28 cellular contexts compared by ENCODE assay signal in the genomic region with DNA sequence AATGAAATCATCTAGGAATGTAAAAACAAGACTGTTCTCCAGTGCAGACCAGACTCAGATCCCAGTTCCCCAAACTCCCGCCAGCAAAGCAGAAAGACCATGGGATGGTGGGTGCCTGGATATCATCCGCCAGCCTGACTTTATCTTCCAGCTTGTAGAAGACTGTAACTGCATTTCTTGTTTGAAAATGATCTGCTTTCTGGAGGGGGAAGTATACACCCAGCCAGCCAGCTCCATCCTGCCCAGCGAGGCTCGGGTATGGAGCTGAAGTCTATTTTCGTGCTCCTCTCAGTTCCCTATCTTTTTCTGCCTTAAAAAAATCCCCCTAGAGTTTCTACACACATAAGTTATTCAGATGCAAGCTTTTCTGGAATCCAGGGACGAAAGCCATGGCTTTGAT. TPM values are rescaled to one million over a fixed set of nuclear protein-coding genes. Genes with fewer than 3 reads are reported as not detected.
DNase-seq lines count a peak whose midpoint lies in the region; ATAC-seq, FAIRE-seq and TF ChIP-seq lines count a peak whose summit lies in the region.
"Had no signal": no experiment of that assay in that cellular context is flagged by ENCODE, and none has a peak within 500 bp of the region (broad histone marks: within the 10 kb centered on the region; RNA-seq: fewer than 3 reads in every experiment).

No MANE protein-coding gene starts in this region.

- no peak for TF ChIP-seq POLR2A in GM12891 (IDR thresholded peaks at IDR 0.05; ENCODE audit: low read depth, low read length)

- WGBS in hepatocyte (ENCODE audit: low lambda C conversion rate, missing lambda C conversion rate), result 85% methylated on average over 6 of the region's 6 CpGs

- H3K27me3 Mint-ChIP-seq in progenitor cell of endocrine pancreas, result no peaks in the 10 kb centered on the region
- H3K27me3 Mint-ChIP-seq: activated CD4-positive, alpha-beta T cell treated with anti-CD3 and anti-CD28 coated beads for 36 hours; activated CD8-positive, alpha-beta memory T cell treated with anti-CD3 and anti-CD28 coated beads, Interleukin-2, amount 10 ng/mL, durations not matched to agents 7 days and 5 days; effector memory CD8-positive, alpha-beta T cell; IgD-negative memory B cell; stimulated activated naive CD8-positive, alpha-beta T cell treated with anti-CD3 and anti-CD28 coated beads, Interleukin-15, amount 100 ng/mL, for 72 hours had no signal

- TF ChIP-seq CTCF in Panc1 (IDR thresholded peaks at IDR 0.05) (no peak), hepatocyte (IDR thresholded peaks at IDR 0.05; ENCODE audit: poor library complexity) (no peak), progenitor cell of endocrine pancreas (IDR thresholded peaks at IDR 0.05; ENCODE audit: unreplicated experiment) (no peak)

- no peak overlapping the region for H2AFZ ChIP-seq in hepatocyte
- H2AFZ ChIP-seq: PC-9 had no signal

- no peaks in the 10 kb centered on the region for H3K9me2 ChIP-seq in hepatocyte (replicated peaks; ENCODE audit: insufficient read depth)
- H3K9me2 ChIP-seq: SK-N-SH had no signal

- DNase-seq in GM12891 (ENCODE audit: insufficient read length, low spot score) (peak; percentile 21), Panc1 (ENCODE audit: low read depth, low spot score) (no peak), hepatocyte (ENCODE audit: low spot score) (no peak), progenitor cell of endocrine pancreas (ENCODE audit: low spot score, unreplicated experiment) (no peak), NCI-H226 (no peak), NCI-H510A (lab: John Stamatoyannopoulos, UW) (no peak)
- DNase-seq: activated CD4-positive, alpha-beta T cell treated with anti-CD3 and anti-CD28 coated beads for 36 hours; activated CD8-positive, alpha-beta memory T cell treated with anti-CD3 and anti-CD28 coated beads, Interleukin-2, amount 10 ng/mL, durations not matched to agents 7 days and 5 days; activated gamma-delta T cell; amygdala; cerebellar nuclear complex; effector memory CD8-positive, alpha-beta T cell; EL; HCEC 1CT; islet precursor cell; midbrain; MM.1S; NCI-H2029 treated with DMSO at 0.1 percent for 48 hours; NCI-H524 treated with DMSO at 0.1 percent for 48 hours; PC-9; SK-N-SH; stimulated activated naive CD8-positive, alpha-beta T cell treated with anti-CD3 and anti-CD28 coated beads, Interleukin-15, amount 100 ng/mL, for 72 hours had no signal

- CTCF ChIA-PET in Panc1 (lab: Charles Lee), result interaction anchor here (0.5 kb wide), 1 partner anchor 163 kb away, joined by 17 read pairs; no protein-coding TSS in a partner anchor

- H3K4me3 ChIP-seq in Panc1 (ENCODE audit: low read depth in 2 of 2, low read length in 2 of 2) (no peak overlapping the region), hepatocyte (no peak overlapping the region)
- H3K4me3 ChIP-seq: heart left ventricle, PC-9 had no signal

- no peak for ATAC-seq in Panc1
- no peak for ATAC-seq in GM19395 (IDR thresholded peaks at IDR 0.05; ENCODE audit: unreplicated experiment)
- ATAC-seq in GM18517 (IDR thresholded peaks at IDR 0.05; ENCODE audit: unreplicated experiment), result no peak
- ATAC-seq: activated CD4-positive, alpha-beta T cell treated with anti-CD3 and anti-CD28 coated beads for 36 hours; activated CD8-positive, alpha-beta memory T cell treated with anti-CD3 and anti-CD28 coated beads, Interleukin-2, amount 10 ng/mL, durations not matched to agents 7 days and 5 days; effector memory CD8-positive, alpha-beta T cell; heart left ventricle; stimulated activated naive CD8-positive, alpha-beta T cell treated with anti-CD3 and anti-CD28 coated beads, Interleukin-15, amount 100 ng/mL, for 72 hours had no signal

- H3K9me3 ChIP-seq in Panc1 (ENCODE audit: control insufficient read depth, insufficient read depth, low read depth, low read length), result no peaks in the 10 kb centered on the region
- H3K9me3 ChIP-seq in hepatocyte (ENCODE audit: low read depth), result no peaks in the 10 kb centered on the region
- H3K9me3 ChIP-seq: heart left ventricle, SK-N-SH had no signal

- H3K27ac ChIP-seq in Panc1 (ENCODE audit: low read length) (no peak overlapping the region), hepatocyte (peak overlapping the region; percentile 99)
- H3K27ac ChIP-seq: heart left ventricle, PC-9 had no signal

- H3K4me1 ChIP-seq in Panc1 (ENCODE audit: control insufficient read depth, insufficient read depth, low read length) (no peaks in the 10 kb centered on the region), hepatocyte (ENCODE audit: insufficient read depth) (peaks cover 38% of the 10 kb centered on the region)

- POLR2A ChIA-PET in Panc1 (lab: Charles Lee), result no interaction called here

- no peaks in the 10 kb centered on the region for H4K20me1 ChIP-seq in hepatocyte (ENCODE audit: insufficient read depth, poor library complexity, severe bottlenecking)

- H3K4me1 Mint-ChIP-seq in progenitor cell of endocrine pancreas (ENCODE audit: low read depth), result peaks cover 5% of the 10 kb centered on the region
- H3K4me1 Mint-ChIP-seq: activated CD4-positive, alpha-beta T cell treated with anti-CD3 and anti-CD28 coated beads for 36 hours; IgD-negative memory B cell; stimulated activated naive CD8-positive, alpha-beta T cell treated with anti-CD3 and anti-CD28 coated beads, Interleukin-15, amount 100 ng/mL, for 72 hours had no signal

- H3K4me2 ChIP-seq in hepatocyte, result no peak overlapping the region
- H3K4me2 ChIP-seq: PC-9, SK-N-SH had no signal

- FAIRE-seq in GM12891 (lab: Jason Lieb, UNC), result no peak
- FAIRE-seq: GM19239, urothelium cell line had no signal

- H3K9me3 Mint-ChIP-seq in progenitor cell of endocrine pancreas (ENCODE audit: low read depth), result no peaks in the 10 kb centered on the region
- H3K9me3 Mint-ChIP-seq: effector memory CD8-positive, alpha-beta T cell; IgD-negative memory B cell; stimulated activated naive CD8-positive, alpha-beta T cell treated with anti-CD3 and anti-CD28 coated beads, Interleukin-15, amount 100 ng/mL, for 72 hours had no signal

- H3K36me3 ChIP-seq in Panc1 (ENCODE audit: control insufficient read depth, insufficient read depth, low read length) (no peaks in the 10 kb centered on the region), hepatocyte (replicated peaks; ENCODE audit: insufficient read depth, low read depth) (no peaks in the 10 kb centered on the region)

- H3K79me2 ChIP-seq in hepatocyte, result no peaks in the 10 kb centered on the region

- intact Hi-C loops in Panc1 (cut with micrococcal nuclease; ENCODE audit: unreplicated experiment), result no loop called here

- H3K27ac Mint-ChIP-seq in progenitor cell of endocrine pancreas, result peak overlapping the region; percentile 39
- H3K27ac Mint-ChIP-seq: activated CD4-positive, alpha-beta T cell treated with anti-CD3 and anti-CD28 coated beads for 36 hours; activated CD8-positive, alpha-beta memory T cell treated with anti-CD3 and anti-CD28 coated beads, Interleukin-2, amount 10 ng/mL, durations not matched to agents 7 days and 5 days; effector memory CD8-positive, alpha-beta T cell had no signal

- in situ Hi-C loops in Panc1 (cut with HindIII; ENCODE audit: low pct_unique_long_range_greater_than_20kb, low sequenced_read_pairs), result no loop called here

- TSS peak; percentile 54 for BruUV-seq in Panc1 (replicated peaks; lab: Mats Ljungman, UMichigan)

- no peak overlapping the region for H3K4me3 Mint-ChIP-seq in progenitor cell of endocrine pancreas (ENCODE audit: low read depth)
- H3K4me3 Mint-ChIP-seq: activated CD4-positive, alpha-beta T cell treated with anti-CD3 and anti-CD28 coated beads for 36 hours; activated CD8-positive, alpha-beta memory T cell treated with anti-CD3 and anti-CD28 coated beads, Interleukin-2, amount 10 ng/mL, durations not matched to agents 7 days and 5 days; effector memory CD8-positive, alpha-beta T cell; IgD-negative memory B cell; stimulated activated naive CD8-positive, alpha-beta T cell treated with anti-CD3 and anti-CD28 coated beads, Interleukin-15, amount 100 ng/mL, for 72 hours had no signal

- H3K36me3 Mint-ChIP-seq in progenitor cell of endocrine pancreas (ENCODE audit: insufficient read depth), result no peaks in the 10 kb centered on the region
- H3K36me3 Mint-ChIP-seq: activated CD8-positive, alpha-beta memory T cell treated with anti-CD3 and anti-CD28 coated beads, Interleukin-2, amount 10 ng/mL, durations not matched to agents 7 days and 5 days; IgD-negative memory B cell had no signal

- H3K27me3 ChIP-seq in Panc1 (ENCODE audit: control insufficient read depth, insufficient read depth, low read length) (no peaks in the 10 kb centered on the region), hepatocyte (no peaks in the 10 kb centered on the region)
- H3K27me3 ChIP-seq: heart left ventricle had no signal

TF ChIP-seq in GM12891, 5 proteins besides CTCF, POLR2A, EP300 and RAD21:
- no peak for TF ChIP-seq PAX5 (IDR thresholded peaks at IDR 0.05; ENCODE audit: insufficient read depth, low read length, severe bottlenecking)
- no peak for TF ChIP-seq TAF1 (IDR thresholded peaks at IDR 0.05; ENCODE audit: low read depth, low read length)
- no peak for TF ChIP-seq POU2F2 (IDR thresholded peaks at IDR 0.05; ENCODE audit: low read depth, low read length)
- no peak for TF ChIP-seq POLR2AphosphoS5 (IDR thresholded peaks at IDR 0.05; ENCODE audit: low read depth, low read length)
- TF ChIP-seq SPI1 (IDR thresholded peaks at IDR 0.05; ENCODE audit: low read depth, low read length), result no peak

RNA-seq across cellular contexts. Expression of a gene that starts 31.0 kb away (rescaled TPM):
- 9.6 TPM for polyA plus RNA-seq in GM12891 (2012; ENCODE audit: low read depth, missing spikeins)
- 41.5 TPM for total RNA-seq in Panc1 (2021; ENCODE audit: unreplicated experiment)
- 29.2 TPM for polyA plus RNA-seq in Panc1 (2012; ENCODE audit: insufficient read length)
- total RNA-seq in hepatocyte, result 69.4 and 69.5 TPM in 2 replicates
- polyA plus RNA-seq in hepatocyte, result 26.2 and 33.1 TPM in 2 replicates
- total RNA-seq in progenitor cell of endocrine pancreas, result 33.6 and 35.3 TPM in 2 replicates
